18 cellular contexts compared by ENCODE assay signal in the genomic region with DNA sequence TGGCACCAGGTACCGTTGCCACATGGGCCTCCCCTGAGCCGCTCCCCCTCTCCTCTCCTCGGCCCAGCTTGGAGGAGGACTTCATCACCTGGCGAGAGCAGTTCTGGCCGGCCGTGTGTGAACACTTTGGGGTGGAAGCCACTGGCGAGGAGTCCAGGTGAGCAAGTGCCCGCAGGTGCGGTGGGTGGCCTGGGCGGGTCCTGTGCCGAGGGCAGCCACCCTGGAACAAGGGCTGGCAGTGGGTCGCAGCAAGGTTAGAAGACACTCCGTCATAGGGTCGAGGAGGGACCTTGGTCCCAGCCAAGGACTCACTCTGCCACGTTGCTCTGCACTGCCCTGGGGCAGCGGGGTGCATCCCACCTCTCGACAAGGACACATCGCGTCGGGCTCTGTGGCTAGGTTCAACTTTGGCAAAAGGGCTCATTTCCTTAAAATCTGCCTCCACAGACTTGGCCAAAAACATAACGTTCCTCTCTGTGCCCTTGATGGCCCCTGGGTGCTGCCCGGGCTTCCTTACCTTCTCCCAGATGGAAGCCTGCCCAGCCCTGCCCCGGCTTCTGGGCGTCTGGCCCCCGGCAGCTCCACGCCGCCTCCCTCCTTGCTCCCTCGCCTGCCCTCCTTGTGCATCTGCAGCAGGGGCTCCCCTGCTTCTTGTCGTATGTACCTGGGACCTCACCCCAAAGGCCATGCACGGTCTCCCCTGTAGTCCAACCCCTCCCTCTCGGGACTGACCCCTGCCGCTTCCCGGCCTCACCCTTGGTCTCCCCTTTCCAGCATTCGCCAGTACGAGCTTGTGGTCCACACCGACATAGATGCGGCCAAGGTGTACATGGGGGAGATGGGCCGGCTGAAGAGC. TPM values are rescaled to one million over a fixed set of nuclear protein-coding genes. Genes with fewer than 3 reads are reported as not detected.
DNase-seq lines count a peak whose midpoint lies in the region; ATAC-seq and TF ChIP-seq lines count a peak whose summit lies in the region.
"Had no signal": no experiment of that assay in that cellular context is flagged by ENCODE, and none has a peak within 500 bp of the region (broad histone marks: within the 10 kb centered on the region; RNA-seq: fewer than 3 reads in every experiment).

No MANE protein-coding gene starts in this region.

- no peaks in the 10 kb centered on the region for H3K27me3 ChIP-seq in sigmoid colon

- H3K4me1 Mint-ChIP-seq in Calu3 (ENCODE audit: low read depth, unreplicated experiment): peaks cover 8% of the 10 kb centered on the region
- H3K4me1 Mint-ChIP-seq in endothelial cell (ENCODE audit: unreplicated experiment): no peaks in the 10 kb centered on the region
- H3K4me1 Mint-ChIP-seq: B cell had no signal

- no peaks in the 10 kb centered on the region for H3K27me3 Mint-ChIP-seq in Calu3 (ENCODE audit: unreplicated experiment)
- H3K27me3 Mint-ChIP-seq in endothelial cell (ENCODE audit: unreplicated experiment): peaks cover 10% of the 10 kb centered on the region
- H3K27me3 Mint-ChIP-seq: B cell; CD4-positive, alpha-beta T cell had no signal

- intact Hi-C loops in Calu3 (cut with micrococcal nuclease; ENCODE audit: unreplicated experiment): no loop called here
- intact Hi-C loops in sigmoid colon (cut with DNase I): no loop called here
- intact Hi-C loops in sciatic nerve (cut with DNase I): loop anchor here (5.0 kb wide), 1 partner anchor 974 kb away; no protein-coding TSS in a partner anchor

- peaks cover 32 to 76% (median 50%) of the 10 kb centered on the region in 4 donors for H3K36me3 ChIP-seq in sigmoid colon

- no peak overlapping the region for H3K27ac ChIP-seq in sigmoid colon

- no peak overlapping the region for H3K27ac Mint-ChIP-seq in Calu3 (ENCODE audit: unreplicated experiment)
- no peak overlapping the region for H3K27ac Mint-ChIP-seq in endothelial cell (ENCODE audit: unreplicated experiment)
- H3K27ac Mint-ChIP-seq: B cell; CD4-positive, alpha-beta T cell had no signal

- BruUV-seq in Calu3 (replicated peaks; lab: Mats Ljungman, UMichigan): no TSS peak

- TF ChIP-seq POLR2A in sigmoid colon (IDR thresholded peaks at IDR 0.05): no peak

- peaks cover 0 to 6% (median 2%) of the 10 kb centered on the region in 4 donors for H3K4me1 ChIP-seq in sigmoid colon

- CTCF ChIA-PET in Calu3 (lab: Charles Lee): no interaction called here

- H3K4me3 ChIP-seq in sigmoid colon: no peak overlapping the region

- 91% methylated on average over 38 of the region's 38 CpGs for WGBS in sigmoid colon, 2 donors

- H3K4me3 Mint-ChIP-seq in Calu3 (ENCODE audit: low read depth, unreplicated experiment): peak overlapping the region; percentile 26
- H3K4me3 Mint-ChIP-seq in endothelial cell (ENCODE audit: unreplicated experiment): peak overlapping the region; percentile 67
- H3K4me3 Mint-ChIP-seq: B cell; CD4-positive, alpha-beta T cell had no signal

- DNase-seq in Calu3: no peak
- peak; percentile 5 for DNase-seq in MV-4-11 (lab: John Stamatoyannopoulos, UW)
- DNase-seq in endothelial cell (ENCODE audit: low spot score): no peak
- DNase-seq in sigmoid colon: peak; percentile 67
- DNase-seq in SK-N-DZ (ENCODE audit: low spot score): no peak
- no peak for DNase-seq in sciatic nerve (ENCODE audit: low spot score)
- DNase-seq: CD4-positive, alpha-beta T cell; DMS 273 treated with DMSO at 0.1 percent for 48 hours; GOT3; Karpas-422; MM.1S; NCI-H187 treated with DMSO at 0.1 percent for 48 hours; NCI-H2171 treated with DMSO at 0.1 percent for 48 hours; NCI-H82; SHP77 treated with DMSO at 0.1 percent for 48 hours had no signal

- H3K36me3 Mint-ChIP-seq in Calu3 (ENCODE audit: insufficient read depth, unreplicated experiment): peaks cover 23% of the 10 kb centered on the region
- H3K36me3 Mint-ChIP-seq in endothelial cell (ENCODE audit: low read depth, unreplicated experiment): peaks cover 7% of the 10 kb centered on the region

- no peak for ATAC-seq in HG03139 (IDR thresholded peaks at IDR 0.05; ENCODE audit: unreplicated experiment)
- no peak for ATAC-seq in sciatic nerve
- ATAC-seq: Panc1 had no signal

- H3K9me3 Mint-ChIP-seq in Calu3 (ENCODE audit: low read depth, unreplicated experiment) (no peaks in the 10 kb centered on the region), endothelial cell (ENCODE audit: unreplicated experiment) (no peaks in the 10 kb centered on the region)
- H3K9me3 Mint-ChIP-seq: CD4-positive, alpha-beta T cell had no signal

- no peaks in the 10 kb centered on the region for H3K9me3 ChIP-seq in sigmoid colon

- no peak for TF ChIP-seq CTCF in Calu3 (IDR thresholded peaks at IDR 0.05; ENCODE audit: unreplicated experiment)
- TF ChIP-seq CTCF in endothelial cell (IDR thresholded peaks at IDR 0.05; ENCODE audit: unreplicated experiment): no peak
- no peak for TF ChIP-seq CTCF in sigmoid colon (IDR thresholded peaks at IDR 0.05)

- TF ChIP-seq EP300 in sigmoid colon (IDR thresholded peaks at IDR 0.05): no peak

RNA-seq across cellular contexts. Expression of gene TMEM120A, which starts 12.7 kb away (rescaled TPM):
- total RNA-seq in Calu3 (2022): 19.3 and 30.8 TPM in 2 replicates
- total RNA-seq in endothelial cell (ENCODE audit: unreplicated experiment): 18.2 TPM
- total RNA-seq in sigmoid colon: 10 to 100 TPM; 18.3 to 49.0 (median 35.9) TPM
- 10 to 100 TPM; 65.9 to 88.2 (median 77.5) TPM for polyA plus RNA-seq in sigmoid colon
- polyA plus RNA-seq in SK-N-DZ (2014; cell fraction: cytosol; rRNA removed): 20.5 and 25.9 TPM in 2 replicates
- polyA plus RNA-seq in SK-N-DZ (2014; cell fraction: nucleus; rRNA removed): 30.2 and 33.7 TPM in 2 replicates
- 51.6 TPM for total RNA-seq in sciatic nerve

Comparison
In these comparisons a context has a peak if more than half of its experiments do, and no peak if none do; other contexts are left out.
1. DNase-seq: peak in MV-4-11 (single experiment) and sigmoid colon (single experiment); none in Calu3 (single experiment), endothelial cell (single experiment), SK-N-DZ (single experiment) and sciatic nerve (single experiment).